In genomic region chr5:120086081-120086480, GRCh38 we compare ENCODE assay signal across 1 cellular context.
TF ChIP-seq lines count a peak whose summit lies in the region.

No MANE protein-coding gene starts in this region.

TF ChIP-seq in IMR-90, 13 proteins besides CTCF, POLR2A, EP300 and RAD21 (continued from another document):
- TF ChIP-seq, protein P1, sequence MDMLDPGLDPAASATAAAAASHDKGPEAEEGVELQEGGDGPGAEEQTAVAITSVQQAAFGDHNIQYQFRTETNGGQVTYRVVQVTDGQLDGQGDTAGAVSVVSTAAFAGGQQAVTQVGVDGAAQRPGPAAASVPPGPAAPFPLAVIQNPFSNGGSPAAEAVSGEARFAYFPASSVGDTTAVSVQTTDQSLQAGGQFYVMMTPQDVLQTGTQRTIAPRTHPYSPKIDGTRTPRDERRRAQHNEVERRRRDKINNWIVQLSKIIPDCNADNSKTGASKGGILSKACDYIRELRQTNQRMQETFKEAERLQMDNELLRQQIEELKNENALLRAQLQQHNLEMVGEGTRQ (IDR thresholded peaks at IDR 0.05; ENCODE audit: low read depth, low read length) = no peak
- no peak for TF ChIP-seq RCOR1 (IDR thresholded peaks at IDR 0.05; ENCODE audit: insufficient replicate concordance, low read length)
- no peak for TF ChIP-seq FOS (IDR thresholded peaks at IDR 0.05; ENCODE audit: low read depth, low read length)
- TF ChIP-seq MAZ (IDR thresholded peaks at IDR 0.05; ENCODE audit: borderline replicate concordance, low read depth, low read length) = no peak
- TF ChIP-seq NFE2L2 (IDR thresholded peaks at IDR 0.05; ENCODE audit: low read depth, low read length) = no peak
- no peak for TF ChIP-seq SMC3 (IDR thresholded peaks at IDR 0.05; ENCODE audit: low read depth, low read length)
- TF ChIP-seq RFX5 (IDR thresholded peaks at IDR 0.05; ENCODE audit: low read depth, low read length) = no peak
- TF ChIP-seq, protein P2, sequence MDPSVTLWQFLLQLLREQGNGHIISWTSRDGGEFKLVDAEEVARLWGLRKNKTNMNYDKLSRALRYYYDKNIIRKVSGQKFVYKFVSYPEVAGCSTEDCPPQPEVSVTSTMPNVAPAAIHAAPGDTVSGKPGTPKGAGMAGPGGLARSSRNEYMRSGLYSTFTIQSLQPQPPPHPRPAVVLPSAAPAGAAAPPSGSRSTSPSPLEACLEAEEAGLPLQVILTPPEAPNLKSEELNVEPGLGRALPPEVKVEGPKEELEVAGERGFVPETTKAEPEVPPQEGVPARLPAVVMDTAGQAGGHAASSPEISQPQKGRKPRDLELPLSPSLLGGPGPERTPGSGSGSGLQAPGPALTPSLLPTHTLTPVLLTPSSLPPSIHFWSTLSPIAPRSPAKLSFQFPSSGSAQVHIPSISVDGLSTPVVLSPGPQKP (IDR thresholded peaks at IDR 0.05; ENCODE audit: borderline replicate concordance, low read depth, low read length) = no peak
- no peak for TF ChIP-seq BHLHE40 (IDR thresholded peaks at IDR 0.05; ENCODE audit: low read depth, low read length)
